In the genomic region with DNA sequence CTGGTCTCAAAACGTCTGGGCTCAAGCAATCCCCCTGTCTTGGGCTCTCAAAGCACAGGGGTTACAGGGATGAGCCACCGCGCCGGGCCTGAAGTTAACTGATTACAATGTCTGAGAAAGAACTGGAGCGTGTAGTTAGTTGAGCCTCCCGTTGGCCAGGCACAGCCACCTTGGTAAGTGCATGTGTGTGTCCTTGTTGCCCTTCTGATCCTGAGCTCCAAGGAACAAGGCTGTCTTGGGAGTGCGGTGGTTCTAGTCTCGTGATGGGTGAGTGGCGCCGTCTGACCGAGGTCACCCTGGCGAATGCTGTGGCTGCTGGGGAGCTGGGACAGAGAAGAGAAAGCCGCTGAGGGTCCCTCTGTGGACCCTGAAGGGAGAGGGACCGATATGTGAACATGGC, we compare ENCODE assay signal across 30 cellular contexts.
"Had no signal": no experiment of that assay in that cellular context is flagged by ENCODE, and none has a peak within 500 bp of the region (broad histone marks: within the 10 kb centered on the region; RNA-seq: fewer than 3 reads in every experiment).

No MANE protein-coding gene starts in this region.

- H3K4me3 Mint-ChIP-seq: activated CD4-positive, alpha-beta T cell treated with anti-CD3 and anti-CD28 coated beads, Interleukin-2, amount 10 ng/mL, durations not matched to agents 24 days and 14 days; activated CD8-positive, alpha-beta T cell treated with anti-CD3 and anti-CD28 coated beads for 36 hours; activated naive CD4-positive, alpha-beta T cell treated with anti-CD3 and anti-CD28 coated beads for 36 hours; activated T-cell treated with anti-CD3 and anti-CD28 coated beads, Interleukin-2, amount 50 U/mL, for 24 hours; activated T-helper 1 cell treated with anti-CD3 and anti-CD28 coated beads, Interleukin-12 subunit alpha, Interleukin-12 subunit beta, Interleukin-2, Interleukin-4 antibody, amounts not matched to agents 30 ng/mL and 10 ng/mL and 1 ng/mL, durations not matched to agents 14 hours and 24 hours and 36 hours; T-helper 1 cell treated with Interleukin-12 subunit alpha and Interleukin-12 subunit beta and Interleukin-4 antibody, amounts not matched to agents 30 μg/mL and 1 μg/mL, for 36 hours; T-helper 2 cell treated with Interferon-gamma antibody and Interleukin-4, amounts not matched to agents 5 μg/mL and 100 μg/mL, for 36 hours had no signal

- H3K36me3 ChIP-seq: adrenal gland, breast epithelium, SJCRH30 had no signal

- H3K4me1 Mint-ChIP-seq: activated CD4-positive, alpha-beta T cell treated with anti-CD3 and anti-CD28 coated beads, Interleukin-2, amount 10 ng/mL, durations not matched to agents 24 days and 14 days had no signal

- H3K9me2 ChIP-seq: SK-N-SH had no signal

- H3K27me3 ChIP-seq: adrenal gland, body of pancreas, breast epithelium, MG63, SJCRH30 had no signal

- H3K27me3 Mint-ChIP-seq: activated CD4-positive, alpha-beta T cell treated with anti-CD3 and anti-CD28 coated beads, Interleukin-2, amount 10 ng/mL, durations not matched to agents 24 days and 14 days; activated CD8-positive, alpha-beta T cell treated with anti-CD3 and anti-CD28 coated beads for 36 hours; activated T-cell treated with anti-CD3 and anti-CD28 coated beads, Interleukin-2, amount 50 U/mL, for 24 hours had no signal

- H3K27ac ChIP-seq: adrenal gland, body of pancreas, breast epithelium, SJCRH30 had no signal

- H3K9me3 ChIP-seq: adrenal gland, breast epithelium, MG63, SJCRH30, SK-N-SH had no signal

- H3K27ac Mint-ChIP-seq: activated CD4-positive, alpha-beta T cell treated with anti-CD3 and anti-CD28 coated beads, Interleukin-2, amount 10 ng/mL, durations not matched to agents 24 days and 14 days; activated CD8-positive, alpha-beta T cell treated with anti-CD3 and anti-CD28 coated beads for 36 hours; activated naive CD4-positive, alpha-beta T cell treated with anti-CD3 and anti-CD28 coated beads for 36 hours; activated T-helper 1 cell treated with anti-CD3 and anti-CD28 coated beads, Interleukin-12 subunit alpha, Interleukin-12 subunit beta, Interleukin-2, Interleukin-4 antibody, amounts not matched to agents 30 ng/mL and 10 ng/mL and 1 ng/mL, durations not matched to agents 14 hours and 24 hours and 36 hours; T-helper 1 cell treated with Interleukin-12 subunit alpha and Interleukin-12 subunit beta and Interleukin-4 antibody, amounts not matched to agents 30 μg/mL and 1 μg/mL, for 36 hours; T-helper 2 cell treated with Interferon-gamma antibody and Interleukin-4, amounts not matched to agents 5 μg/mL and 100 μg/mL, for 36 hours had no signal

- ATAC-seq: activated CD8-positive, alpha-beta T cell treated with anti-CD3 and anti-CD28 coated beads for 36 hours; activated naive CD4-positive, alpha-beta T cell treated with anti-CD3 and anti-CD28 coated beads, Interleukin-2, amount 50 U/mL, for 72 hours; body of pancreas; K562 had no signal

- DNase-seq: activated CD4-positive, alpha-beta T cell treated with anti-CD3 and anti-CD28 coated beads, Interleukin-2, amount 10 ng/mL, durations not matched to agents 24 days and 14 days; activated CD4-positive, alpha-beta T cell treated with anti-CD3 and anti-CD28 coated beads, Interleukin-2, amount 50 U/mL, for 4 hours; activated CD8-positive, alpha-beta T cell treated with anti-CD3 and anti-CD28 coated beads for 36 hours; activated gamma-delta T cell treated with Interleukin-2 at 50 U/mL for 16 hours; activated naive CD4-positive, alpha-beta T cell treated with anti-CD3 and anti-CD28 coated beads for 36 hours; activated T-cell treated with anti-CD3 and anti-CD28 coated beads, Interleukin-2, amount 50 U/mL, for 24 hours; body of pancreas; Karpas-422; MG63; NCI-H1048; NCI-H1105 treated with DMSO at 0.1 percent for 48 hours; NCI-H1436; NCI-H1694 treated with DMSO at 0.1 percent for 48 hours; NCI-H2029; NCI-H345; NCI-H526; NCI-H748 treated with DMSO at 0.1 percent for 48 hours; NK-92 treated with Interleukin-12 subunit alpha and Interleukin-12 subunit beta, amount 100 ng/mL, for 24 hours; SHP77; SJCRH30; SK-N-SH had no signal

- H3K9me3 Mint-ChIP-seq: activated CD4-positive, alpha-beta T cell treated with anti-CD3 and anti-CD28 coated beads, Interleukin-2, amount 10 ng/mL, durations not matched to agents 24 days and 14 days; activated CD8-positive, alpha-beta T cell treated with anti-CD3 and anti-CD28 coated beads for 36 hours; activated naive CD4-positive, alpha-beta T cell treated with anti-CD3 and anti-CD28 coated beads, Interleukin-2, amount 50 U/mL, for 72 hours; activated T-cell treated with anti-CD3 and anti-CD28 coated beads, Interleukin-2, amount 50 U/mL, for 24 hours; activated T-helper 1 cell treated with anti-CD3 and anti-CD28 coated beads, Interleukin-12 subunit alpha, Interleukin-12 subunit beta, Interleukin-2, Interleukin-4 antibody, amounts not matched to agents 30 ng/mL and 10 ng/mL and 1 ng/mL, durations not matched to agents 14 hours and 24 hours and 36 hours; T-helper 1 cell treated with Interleukin-12 subunit alpha and Interleukin-12 subunit beta and Interleukin-4 antibody, amounts not matched to agents 30 μg/mL and 1 μg/mL, for 36 hours; T-helper 2 cell treated with Interferon-gamma antibody and Interleukin-4, amounts not matched to agents 5 μg/mL and 100 μg/mL, for 36 hours had no signal

- H3K9ac ChIP-seq: SK-N-SH had no signal

- H3K4me2 ChIP-seq: SK-N-SH had no signal

- FAIRE-seq: astrocyte, K562, TTC549 had no signal

- H3K4me3 ChIP-seq: adrenal gland, body of pancreas, breast epithelium, K562, MG63, SJCRH30 had no signal
